ENCODE assay signal across 8 cellular contexts in the genomic region with DNA sequence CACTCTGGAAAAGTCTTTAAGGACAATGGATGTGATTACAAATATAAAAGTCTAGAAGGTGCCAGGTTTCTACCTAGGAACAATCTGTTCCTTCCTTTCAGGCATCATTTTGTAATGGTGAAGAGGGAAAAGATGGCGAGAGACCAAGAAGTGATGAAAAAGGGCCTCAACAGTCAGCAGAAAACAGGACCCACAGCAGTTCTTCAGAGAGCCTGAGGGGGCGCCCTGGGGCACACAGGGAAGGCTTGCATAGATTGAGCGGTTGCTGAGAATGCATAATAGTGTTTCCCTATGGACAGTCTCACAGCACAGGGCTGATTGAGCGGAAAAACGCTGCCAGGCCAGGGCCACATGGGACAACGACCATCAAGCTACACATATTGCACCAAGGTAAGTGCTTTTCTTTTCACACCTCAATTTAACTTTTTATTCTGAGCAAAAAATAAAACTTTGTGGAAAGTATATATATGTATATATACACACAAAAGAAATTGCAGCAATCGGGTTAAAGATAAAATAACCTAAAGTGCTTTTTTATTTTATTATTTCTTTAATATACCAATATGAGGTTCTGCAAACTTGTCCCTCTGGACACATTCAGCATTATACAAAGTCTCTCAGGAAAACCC. TPM values are rescaled to one million over a fixed set of nuclear protein-coding genes. Genes with fewer than 3 reads are reported as not detected.
DNase-seq lines count a peak whose midpoint lies in the region; ATAC-seq and TF ChIP-seq lines count a peak whose summit lies in the region.

No MANE protein-coding gene starts in this region.

- H3K27ac ChIP-seq in RWPE2 (ENCODE audit: poor library complexity, severe bottlenecking) (no peak overlapping the region), uterus (no peak overlapping the region)

- H3K4me3 ChIP-seq in GM06990 (replicated peaks; ENCODE audit: low read depth, low read length) (no peak overlapping the region), MG63 (no peak overlapping the region), RWPE2 (ENCODE audit: severe bottlenecking) (no peak overlapping the region), fibroblast of the aortic adventitia (ENCODE audit: low read depth, low read length) (no peak overlapping the region), uterus (no peak overlapping the region)

- DNase-seq in GM06990 (ENCODE audit: extremely low read depth, insufficient read length): peak; percentile 39
- peak; percentile 76 for DNase-seq in MG63
- no peak for DNase-seq in RWPE2 (ENCODE audit: low spot score)
- peak; percentile 82 for DNase-seq in fibroblast of the aortic adventitia (ENCODE audit: low read depth)
- DNase-seq in nucleus accumbens (lab: John Stamatoyannopoulos, UW): peak in 42 of 56 donors; percentile 4 to 78 (median 40)
- DNase-seq in uterus: peak; percentile 49 to 50

- ATAC-seq in RWPE2 (ENCODE audit: low read depth): no peak
- ATAC-seq in activated T-helper 17 cell treated with anti-CD3 and anti-CD28 coated beads, Interleukin-2, amount 50 U/mL, for 72 hours (replicated peaks): peak; percentile 42
- no peak for ATAC-seq in GM21390 (IDR thresholded peaks at IDR 0.05; ENCODE audit: unreplicated experiment)

- no peak overlapping the region for H3K4me3 Mint-ChIP-seq in activated T-helper 17 cell treated with anti-CD3 and anti-CD28 coated beads, Interleukin-2, amount 50 U/mL, for 72 hours

- intact Hi-C loops in uterus (cut with DNase I; ENCODE audit: low total_unique reads): no loop called here

- peaks cover 56% of the 10 kb centered on the region for H3K36me3 Mint-ChIP-seq in activated T-helper 17 cell treated with anti-CD3 and anti-CD28 coated beads, Interleukin-2, amount 50 U/mL, for 72 hours (ENCODE audit: low read depth)

- H3K36me3 ChIP-seq in GM06990 (ENCODE audit: control insufficient read depth, insufficient read depth, low read length): peaks cover 16% of the 10 kb centered on the region
- peaks cover 36% of the 10 kb centered on the region for H3K36me3 ChIP-seq in MG63
- H3K36me3 ChIP-seq in RWPE2 (ENCODE audit: low read depth): peaks cover 25% of the 10 kb centered on the region
- no peaks in the 10 kb centered on the region for H3K36me3 ChIP-seq in uterus

- H3K27ac Mint-ChIP-seq in activated T-helper 17 cell treated with anti-CD3 and anti-CD28 coated beads, Interleukin-2, amount 50 U/mL, for 72 hours: peak overlapping the region; percentile 13

- TF ChIP-seq POLR2A in uterus (IDR thresholded peaks at IDR 0.05): no peak

- H3K4me1 Mint-ChIP-seq in activated T-helper 17 cell treated with anti-CD3 and anti-CD28 coated beads, Interleukin-2, amount 50 U/mL, for 72 hours: peaks cover 5% of the 10 kb centered on the region

- no peaks in the 10 kb centered on the region for H3K27me3 Mint-ChIP-seq in activated T-helper 17 cell treated with anti-CD3 and anti-CD28 coated beads, Interleukin-2, amount 50 U/mL, for 72 hours

- H3K9me3 Mint-ChIP-seq in activated T-helper 17 cell treated with anti-CD3 and anti-CD28 coated beads, Interleukin-2, amount 50 U/mL, for 72 hours: no peaks in the 10 kb centered on the region

- peak; percentile 96 for TF ChIP-seq CTCF in GM06990 (IDR thresholded peaks at IDR 0.05; ENCODE audit: insufficient read depth, low read length, poor library complexity, severe bottlenecking)
- TF ChIP-seq CTCF in RWPE2 (IDR thresholded peaks at IDR 0.05; ENCODE audit: poor library complexity, severe bottlenecking): peak; percentile 72
- peak; percentile 89 for TF ChIP-seq CTCF in fibroblast of the aortic adventitia (IDR thresholded peaks at IDR 0.05; ENCODE audit: insufficient read depth, low read length)
- peak; percentile 31 to 68 (median 48) for TF ChIP-seq CTCF in uterus (IDR thresholded peaks at IDR 0.05)

- H3K27me3 ChIP-seq in GM06990 (replicated peaks; ENCODE audit: control insufficient read depth, insufficient read depth, low read length) (no peaks in the 10 kb centered on the region), MG63 (no peaks in the 10 kb centered on the region), RWPE2 (ENCODE audit: insufficient read depth, poor library complexity, severe bottlenecking) (no peaks in the 10 kb centered on the region), uterus (no peaks in the 10 kb centered on the region)

- H3K9me3 ChIP-seq in MG63: no peaks in the 10 kb centered on the region
- H3K9me3 ChIP-seq in RWPE2 (ENCODE audit: severe bottlenecking): no peaks in the 10 kb centered on the region
- H3K9me3 ChIP-seq in uterus: no peaks in the 10 kb centered on the region

- peaks cover 3% of the 10 kb centered on the region for H3K4me1 ChIP-seq in RWPE2 (ENCODE audit: insufficient read depth, poor library complexity, severe bottlenecking)
- peaks cover 11 to 14% of the 10 kb centered on the region in 2 donors for H3K4me1 ChIP-seq in uterus

RNA-seq across cellular contexts. Expression of a gene that starts 3.1 kb away (rescaled TPM):
- total RNA-seq in MG63 (2014; rRNA removed; shearing (Covaris generic); ENCODE audit: low replicate concordance): 34.7 and 37.8 TPM in 2 replicates
- total RNA-seq in activated T-helper 17 cell treated with anti-CD3 and anti-CD28 coated beads, Interleukin-2, amount 50 U/mL, for 72 hours: 10 to 100 TPM; 20.1 to 48.3 TPM
- 3.1 and 8.9 TPM in 2 replicates for total RNA-seq in fibroblast of the aortic adventitia (ENCODE audit: low replicate concordance)
- total RNA-seq in uterus: 10 to 100 TPM in 3 of 4 donors, 1 to 10 TPM in 1; 8.5 to 12.0 (median 10.5) TPM

RNA-seq across cellular contexts. Expression of a gene that starts 3.6 kb away (rescaled TPM):
- total RNA-seq in MG63 (2014; rRNA removed; shearing (Covaris generic); ENCODE audit: low replicate concordance): 22.3 and 68.2 TPM in 2 replicates
- total RNA-seq in activated T-helper 17 cell treated with anti-CD3 and anti-CD28 coated beads, Interleukin-2, amount 50 U/mL, for 72 hours: 10 to 100 TPM; 17.7 to 29.4 TPM
- total RNA-seq in fibroblast of the aortic adventitia (ENCODE audit: low replicate concordance) (14.5 and 24.0 TPM in 2 replicates), uterus (10 to 100 TPM; 15.4 to 25.6 (median 20.1) TPM)

RNA-seq across cellular contexts. Expression of a gene that starts 17.5 kb away (rescaled TPM):
- total RNA-seq in MG63 (2014; rRNA removed; shearing (Covaris generic); ENCODE audit: low replicate concordance): 8.8 and 15.0 TPM in 2 replicates
- total RNA-seq in activated T-helper 17 cell treated with anti-CD3 and anti-CD28 coated beads, Interleukin-2, amount 50 U/mL, for 72 hours: 1 to 10 TPM; 3.0 to 5.2 TPM
- 0.65 and 0.99 TPM in 2 replicates for total RNA-seq in fibroblast of the aortic adventitia (ENCODE audit: low replicate concordance)
- 1 to 10 TPM in 2 of 4 donors, not detected in 2; 1.8 to 2.6 TPM for total RNA-seq in uterus

RNA-seq across cellular contexts. Expression of a gene that starts 46.2 kb away (rescaled TPM):
- total RNA-seq in MG63 (2014; rRNA removed; shearing (Covaris generic); ENCODE audit: low replicate concordance): not detected in 2 replicates
- total RNA-seq in activated T-helper 17 cell treated with anti-CD3 and anti-CD28 coated beads, Interleukin-2, amount 50 U/mL, for 72 hours: 1 to 10 TPM; 1.4 to 1.7 TPM
- total RNA-seq in fibroblast of the aortic adventitia (ENCODE audit: low replicate concordance) (not detected in 2 replicates), uterus (under 1 TPM in 2 of 4 donors, not detected in 2; 0.41 to 0.67 TPM)

RNA-seq across cellular contexts. Expression of a gene that starts 48.3 kb away (rescaled TPM):
- 2.2 and 2.5 TPM in 2 replicates for total RNA-seq in MG63 (2014; rRNA removed; shearing (Covaris generic); ENCODE audit: low replicate concordance)
- 10 to 100 TPM; 23.5 to 27.2 TPM for total RNA-seq in activated T-helper 17 cell treated with anti-CD3 and anti-CD28 coated beads, Interleukin-2, amount 50 U/mL, for 72 hours
- total RNA-seq in fibroblast of the aortic adventitia (ENCODE audit: low replicate concordance) (4.7 and 7.4 TPM in 2 replicates), uterus (10 to 100 TPM in 1 of 4 donors, 1 to 10 TPM in 3; 1.5 to 20.5 (median 4.8) TPM)
